9 cellular contexts compared by ENCODE assay signal in genomic region chr15:51281368-51281967, GRCh38. TPM values are rescaled to one million over a fixed set of nuclear protein-coding genes. Genes with fewer than 3 reads are reported as not detected.
DNase-seq lines count a peak whose midpoint lies in the region; ATAC-seq and TF ChIP-seq lines count a peak whose summit lies in the region.
"Had no signal": no experiment of that assay in that cellular context is flagged by ENCODE, and none has a peak within 500 bp of the region (broad histone marks: within the 10 kb centered on the region; RNA-seq: fewer than 3 reads in every experiment).

No MANE protein-coding gene starts in this region.

- peaks cover 0 to 25% of the 10 kb centered on the region in 2 donors for H3K4me1 ChIP-seq in left lung
- H3K4me1 ChIP-seq in transverse colon = peaks cover 0 to 11% (median 0%) of the 10 kb centered on the region in 4 donors

- TF ChIP-seq CTCF in choroid plexus epithelial cell (conservative IDR thresholded peaks at IDR 0.05; ENCODE audit: low read depth, low read length) (peak; percentile 94), left lung (IDR thresholded peaks at IDR 0.05) (peak; percentile 56 to 65), transverse colon (IDR thresholded peaks at IDR 0.05) (peak; percentile 55 to 67 (median 60))

- ATAC-seq in left lung = peak; percentile 97
- no peak for ATAC-seq in HG02981 (IDR thresholded peaks at IDR 0.05; ENCODE audit: unreplicated experiment)

- no peak for TF ChIP-seq EP300 in transverse colon (IDR thresholded peaks at IDR 0.05; ENCODE audit: low read depth)

- 63% methylated on average over 4 of the region's 4 CpGs; no CpG with 5 or more reads in 1 of the 2 donors for WGBS in transverse colon (ENCODE audit: low coverage in 1 of 2), 2 donors

- H3K27me3 ChIP-seq in left lung (peaks cover 0 to 9% of the 10 kb centered on the region in 2 donors), transverse colon (peaks cover 11% of the 10 kb centered on the region)
- H3K27me3 ChIP-seq: BLaER1 had no signal

- POLR2A ChIA-PET in HEK293T (lab: Yijun Ruan, JAX) = no interaction called here

- no peak for TF ChIP-seq POLR2A in transverse colon (IDR thresholded peaks at IDR 0.05)

- in situ Hi-C loops in transverse colon (cut with MboI; ENCODE audit: low pct_ligation_motif_present in 1 of 4, low pct_unique_long_range_greater_than_20kb in 1 of 4, low sequenced_read_pairs in 3 of 4) = no loop called here

- intact Hi-C loops in left lung (cut with DNase I) = no loop called here
- intact Hi-C loops in transverse colon (cut with DNase I; ENCODE audit: low total_unique reads) = loop anchor here (10.0 kb wide), 1 partner anchor 103 kb away; no protein-coding TSS in a partner anchor

- CTCF ChIA-PET in HEK293T (lab: Yijun Ruan, JAX) = interaction anchor here (0.7 to 1.5 kb wide), 7 partner anchors 12 to 121 kb away, joined by 3 to 6 read pairs (median 3); no protein-coding TSS in a partner anchor

- H3K9me3 ChIP-seq in left lung (no peaks in the 10 kb centered on the region), transverse colon (no peaks in the 10 kb centered on the region)
- H3K9me3 ChIP-seq: BLaER1 had no signal

- peak overlapping the region in 1 of 2 donors; percentile 23 for H3K27ac ChIP-seq in left lung
- H3K27ac ChIP-seq in transverse colon = no peak overlapping the region
- H3K27ac ChIP-seq: BLaER1 had no signal

- H3K36me3 ChIP-seq in left lung (no peaks in the 10 kb centered on the region), transverse colon (no peaks in the 10 kb centered on the region)
- H3K36me3 ChIP-seq: BLaER1 had no signal

- H3K4me3 ChIP-seq in choroid plexus epithelial cell (ENCODE audit: low read depth, low read length) = no peak overlapping the region
- no peak overlapping the region for H3K4me3 ChIP-seq in left lung
- H3K4me3 ChIP-seq in transverse colon = no peak overlapping the region
- H3K4me3 ChIP-seq: BLaER1 had no signal

- DNase-seq in NCI-H1092 treated with DMSO at 0.1 percent for 48 hours (lab: John Stamatoyannopoulos, UW) = peak; percentile 43
- no peak for DNase-seq in NCI-H1092 (lab: John Stamatoyannopoulos, UW)
- peak; percentile 52 for DNase-seq in HEK293T (ENCODE audit: extremely low spot score)
- DNase-seq in NOMO-1 treated with DMSO at 0.1 percent for 48 hours (lab: John Stamatoyannopoulos, UW; ENCODE audit: unreplicated experiment) = peak; percentile 29
- peak; percentile 79 for DNase-seq in choroid plexus epithelial cell (ENCODE audit: low read depth)
- peak; percentile 72 to 81 for DNase-seq in left lung
- DNase-seq in transverse colon = peak; percentile 62

TF ChIP-seq in HEK293T, 16 proteins besides CTCF, POLR2A, EP300 and RAD21:
- TF ChIP-seq TARDBP (IDR thresholded peaks at IDR 0.05) (no peak), PKNOX1 (IDR thresholded peaks at IDR 0.05) (no peak), FOXK2 (IDR thresholded peaks at IDR 0.05) (no peak), ELF4 (IDR thresholded peaks at IDR 0.05) (no peak), HDGF (IDR thresholded peaks at IDR 0.05; ENCODE audit: borderline replicate concordance) (no peak), FOXM1 (IDR thresholded peaks at IDR 0.05; ENCODE audit: borderline replicate concordance) (no peak), FOXA1 (IDR thresholded peaks at IDR 0.05) (no peak), BHLHE40 (IDR thresholded peaks at IDR 0.05; ENCODE audit: borderline replicate concordance) (no peak), L3MBTL2 (conservative IDR thresholded peaks at IDR 0.05) (no peak)
TF ChIP-seq in HEK293T: peak in this region for 0.

RNA-seq across cellular contexts. Expression of gene CYP19A1, which starts 56.9 kb away (rescaled TPM):
- total RNA-seq in left lung (1 to 10 TPM in 1 of 2 donors, under 1 TPM in 1; 0.96 to 7.1 TPM), transverse colon (not detected)

RNA-seq across cellular contexts. Expression of gene GLDN, which starts 60.0 kb away (rescaled TPM):
- total RNA-seq in left lung = 10 to 100 TPM; 20.5 to 58.6 TPM
- 1 to 10 TPM in 2 of 4 donors, under 1 TPM in 1, not detected in 1; 0.48 to 3.7 (median 2.6) TPM for total RNA-seq in transverse colon

Comparison
In these comparisons a context has a peak if more than half of its experiments do, and no peak if none do; other contexts are left out.
1. RNA of gene GLDN, which starts 60.0 kb away (total RNA-seq): 20.5 to 58.6 TPM in left lung; 0.48 to 3.7 TPM in transverse colon; every median in the first group is over 4 times any median in the second.
2. Peak in every context shown above with its lines, with median percentiles within 50 percentile points of each other: CTCF ChIP-seq.